1 cellular context compared by ENCODE assay signal in the genomic region with DNA sequence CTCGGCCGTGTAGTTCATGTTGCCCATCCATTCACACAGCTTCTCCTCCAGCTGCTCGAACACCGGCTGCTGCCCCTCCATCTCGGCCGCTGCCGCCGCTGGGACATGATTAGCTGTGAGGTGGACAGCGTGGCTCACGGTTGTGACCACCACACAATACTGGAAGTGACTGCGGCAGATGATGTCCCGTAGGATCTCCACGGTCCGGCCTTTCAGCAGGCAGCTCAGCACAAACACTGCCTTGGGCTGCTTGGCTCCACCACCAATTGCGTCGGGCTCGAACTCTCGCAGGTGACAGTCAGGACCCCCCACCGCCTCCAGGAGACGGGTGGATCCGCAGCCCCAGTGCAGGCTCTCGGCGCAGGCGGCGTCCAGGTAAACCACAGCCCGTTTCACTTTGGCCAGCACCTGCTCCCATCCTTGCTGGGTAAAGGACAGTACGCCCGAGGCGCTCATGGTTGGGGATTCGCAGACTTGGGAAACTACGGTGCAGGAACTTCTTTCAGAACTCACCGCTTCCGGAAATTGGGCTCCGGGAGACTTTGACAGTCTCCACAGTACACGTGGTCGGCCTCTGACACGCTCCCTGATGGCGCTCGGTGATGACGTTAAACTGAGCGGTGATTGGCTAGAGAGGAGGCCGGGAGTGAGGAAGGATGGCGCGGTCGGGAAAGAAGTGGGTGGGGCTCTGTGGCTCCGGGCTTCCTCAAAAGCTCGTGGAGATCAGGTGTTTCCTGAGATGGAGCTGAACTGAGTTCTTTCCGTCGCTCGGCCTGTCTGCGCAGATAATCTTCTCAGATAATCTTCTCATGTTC.
TF ChIP-seq lines count a peak whose summit lies in the region.

SCFD2 (minus strand) TSS at position 576 of the 815 bp plus-strand sequence.

TF ChIP-seq in K562, 482 proteins besides CTCF, POLR2A, EP300 and RAD21 (continued from another document and continues in another):
- no peak for TF ChIP-seq MBD1 (CRISPR knock-in tag; IDR thresholded peaks at IDR 0.05)
- peak; percentile 55 for TF ChIP-seq FOS (IDR thresholded peaks at IDR 0.05; ENCODE audit: extremely low read depth, insufficient read length)
- TF ChIP-seq DIDO1 (tag; IDR thresholded peaks at IDR 0.05; ENCODE audit: low read depth): peak; percentile 60; the same call in 1 of the 2 replicates
- TF ChIP-seq HDAC2 (IDR thresholded peaks at IDR 0.05): peak; percentile 97
- TF ChIP-seq, protein P1, sequence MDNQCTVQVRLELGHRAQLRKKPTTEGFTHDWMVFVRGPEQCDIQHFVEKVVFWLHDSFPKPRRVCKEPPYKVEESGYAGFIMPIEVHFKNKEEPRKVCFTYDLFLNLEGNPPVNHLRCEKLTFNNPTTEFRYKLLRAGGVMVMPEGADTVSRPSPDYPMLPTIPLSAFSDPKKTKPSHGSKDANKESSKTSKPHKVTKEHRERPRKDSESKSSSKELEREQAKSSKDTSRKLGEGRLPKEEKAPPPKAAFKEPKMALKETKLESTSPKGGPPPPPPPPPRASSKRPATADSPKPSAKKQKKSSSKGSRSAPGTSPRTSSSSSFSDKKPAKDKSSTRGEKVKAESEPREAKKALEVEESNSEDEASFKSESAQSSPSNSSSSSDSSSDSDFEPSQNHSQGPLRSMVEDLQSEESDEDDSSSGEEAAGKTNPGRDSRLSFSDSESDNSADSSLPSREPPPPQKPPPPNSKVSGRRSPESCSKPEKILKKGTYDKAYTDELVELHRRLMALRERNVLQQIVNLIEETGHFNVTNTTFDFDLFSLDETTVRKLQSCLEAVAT (IDR thresholded peaks at IDR 0.05): peak in 1 of 2 experiments; percentile 69; a peak in 1 of 4 replicates
- no peak for TF ChIP-seq SMARCA5 (IDR thresholded peaks at IDR 0.05)
- TF ChIP-seq DPF2 (IDR thresholded peaks at IDR 0.05): peak; percentile 74
- TF ChIP-seq MTA1 (IDR thresholded peaks at IDR 0.05; ENCODE audit: borderline replicate concordance): peak; percentile 98
- no peak for TF ChIP-seq MECOM (CRISPR knock-in tag; IDR thresholded peaks at IDR 0.05)
- TF ChIP-seq UBTF (IDR thresholded peaks at IDR 0.05; ENCODE audit: borderline replicate concordance in 1 of 2, low read depth in 2 of 2, low read length in 2 of 2): 0 out of 4 replicates have a peak, but pooled peaks of 1 of the 2 experiments have one; percentile 22
- peak; percentile 55; the same call in 1 of the 2 replicates for TF ChIP-seq VEZF1 (CRISPR knock-in tag; IDR thresholded peaks at IDR 0.05)
- TF ChIP-seq TARDBP (IDR thresholded peaks at IDR 0.05): no peak
- TF ChIP-seq, protein P2, sequence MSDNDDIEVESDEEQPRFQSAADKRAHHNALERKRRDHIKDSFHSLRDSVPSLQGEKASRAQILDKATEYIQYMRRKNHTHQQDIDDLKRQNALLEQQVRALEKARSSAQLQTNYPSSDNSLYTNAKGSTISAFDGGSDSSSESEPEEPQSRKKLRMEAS (CRISPR knock-in tag; IDR thresholded peaks at IDR 0.05): peak; percentile 98
- TF ChIP-seq ATF6 (CRISPR knock-in tag; IDR thresholded peaks at IDR 0.05): 0 out of 2 replicates have a peak, but pooled peaks have one; percentile 64
- TF ChIP-seq ZNF551 (CRISPR knock-in tag; IDR thresholded peaks at IDR 0.05): no peak
- TF ChIP-seq ELF1 (tag; IDR thresholded peaks at IDR 0.05): peak; percentile 95
- TF ChIP-seq TAF1 (IDR thresholded peaks at IDR 0.05; ENCODE audit: control insufficient read depth, extremely low read depth, insufficient read depth, low read length, severe bottlenecking): peak; percentile 44
- peak; percentile 78 for TF ChIP-seq KDM5B (IDR thresholded peaks at IDR 0.05; ENCODE audit: insufficient replicate concordance, low read depth, low read length)
- TF ChIP-seq RBBP5 (IDR thresholded peaks at IDR 0.05; ENCODE audit: borderline replicate concordance, insufficient read depth, low read length, poor library complexity, severe bottlenecking): peak; percentile 85
- peak; percentile 54 for TF ChIP-seq ASH1L (IDR thresholded peaks at IDR 0.05; ENCODE audit: borderline replicate concordance, low read depth, partially characterized antibody)
- TF ChIP-seq GATA2 (CRISPR knock-in tag; IDR thresholded peaks at IDR 0.05): peak; percentile 39; the same call in 1 of the 2 replicates
- TF ChIP-seq JUND (IDR thresholded peaks at IDR 0.05; ENCODE audit: borderline replicate concordance, low read depth, low read length): peak; percentile 75
- TF ChIP-seq JUND (tag; IDR thresholded peaks at IDR 0.05; ENCODE audit: borderline replicate concordance, low read depth, low read length): no peak; the same call in 2 of the 3 replicates
- TF ChIP-seq, protein P3, sequence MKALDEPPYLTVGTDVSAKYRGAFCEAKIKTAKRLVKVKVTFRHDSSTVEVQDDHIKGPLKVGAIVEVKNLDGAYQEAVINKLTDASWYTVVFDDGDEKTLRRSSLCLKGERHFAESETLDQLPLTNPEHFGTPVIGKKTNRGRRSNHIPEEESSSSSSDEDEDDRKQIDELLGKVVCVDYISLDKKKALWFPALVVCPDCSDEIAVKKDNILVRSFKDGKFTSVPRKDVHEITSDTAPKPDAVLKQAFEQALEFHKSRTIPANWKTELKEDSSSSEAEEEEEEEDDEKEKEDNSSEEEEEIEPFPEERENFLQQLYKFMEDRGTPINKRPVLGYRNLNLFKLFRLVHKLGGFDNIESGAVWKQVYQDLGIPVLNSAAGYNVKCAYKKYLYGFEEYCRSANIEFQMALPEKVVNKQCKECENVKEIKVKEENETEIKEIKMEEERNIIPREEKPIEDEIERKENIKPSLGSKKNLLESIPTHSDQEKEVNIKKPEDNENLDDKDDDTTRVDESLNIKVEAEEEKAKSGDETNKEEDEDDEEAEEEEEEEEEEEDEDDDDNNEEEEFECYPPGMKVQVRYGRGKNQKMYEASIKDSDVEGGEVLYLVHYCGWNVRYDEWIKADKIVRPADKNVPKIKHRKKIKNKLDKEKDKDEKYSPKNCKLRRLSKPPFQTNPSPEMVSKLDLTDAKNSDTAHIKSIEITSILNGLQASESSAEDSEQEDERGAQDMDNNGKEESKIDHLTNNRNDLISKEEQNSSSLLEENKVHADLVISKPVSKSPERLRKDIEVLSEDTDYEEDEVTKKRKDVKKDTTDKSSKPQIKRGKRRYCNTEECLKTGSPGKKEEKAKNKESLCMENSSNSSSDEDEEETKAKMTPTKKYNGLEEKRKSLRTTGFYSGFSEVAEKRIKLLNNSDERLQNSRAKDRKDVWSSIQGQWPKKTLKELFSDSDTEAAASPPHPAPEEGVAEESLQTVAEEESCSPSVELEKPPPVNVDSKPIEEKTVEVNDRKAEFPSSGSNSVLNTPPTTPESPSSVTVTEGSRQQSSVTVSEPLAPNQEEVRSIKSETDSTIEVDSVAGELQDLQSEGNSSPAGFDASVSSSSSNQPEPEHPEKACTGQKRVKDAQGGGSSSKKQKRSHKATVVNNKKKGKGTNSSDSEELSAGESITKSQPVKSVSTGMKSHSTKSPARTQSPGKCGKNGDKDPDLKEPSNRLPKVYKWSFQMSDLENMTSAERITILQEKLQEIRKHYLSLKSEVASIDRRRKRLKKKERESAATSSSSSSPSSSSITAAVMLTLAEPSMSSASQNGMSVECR (CRISPR knock-in tag; IDR thresholded peaks at IDR 0.05): peak; percentile 100
- peak; percentile 24 for TF ChIP-seq CCNT2 (IDR thresholded peaks at IDR 0.05; ENCODE audit: borderline replicate concordance, extremely low read depth, insufficient read length, low read depth, low read length)
- peak; percentile 70 for TF ChIP-seq HNRNPLL (IDR thresholded peaks at IDR 0.05; ENCODE audit: low read depth, low read length, poor library complexity, severe bottlenecking)
- peak; percentile 99 for TF ChIP-seq TGIF2 (CRISPR knock-in tag; IDR thresholded peaks at IDR 0.05)
- TF ChIP-seq LEF1 (IDR thresholded peaks at IDR 0.05): 0 out of 2 replicates have a peak, but pooled peaks have one; percentile 37
- TF ChIP-seq, protein P4, sequence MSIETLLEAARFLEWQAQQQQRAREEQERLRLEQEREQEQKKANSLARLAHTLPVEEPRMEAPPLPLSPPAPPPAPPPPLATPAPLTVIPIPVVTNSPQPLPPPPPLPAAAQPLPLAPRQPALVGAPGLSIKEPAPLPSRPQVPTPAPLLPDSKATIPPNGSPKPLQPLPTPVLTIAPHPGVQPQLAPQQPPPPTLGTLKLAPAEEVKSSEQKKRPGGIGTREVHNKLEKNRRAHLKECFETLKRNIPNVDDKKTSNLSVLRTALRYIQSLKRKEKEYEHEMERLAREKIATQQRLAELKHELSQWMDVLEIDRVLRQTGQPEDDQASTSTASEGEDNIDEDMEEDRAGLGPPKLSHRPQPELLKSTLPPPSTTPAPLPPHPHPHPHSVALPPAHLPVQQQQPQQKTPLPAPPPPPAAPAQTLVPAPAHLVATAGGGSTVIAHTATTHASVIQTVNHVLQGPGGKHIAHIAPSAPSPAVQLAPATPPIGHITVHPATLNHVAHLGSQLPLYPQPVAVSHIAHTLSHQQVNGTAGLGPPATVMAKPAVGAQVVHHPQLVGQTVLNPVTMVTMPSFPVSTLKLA (conservative IDR thresholded peaks at IDR 0.05): peak; percentile 100
- no peak for TF ChIP-seq HNRNPH1 (optimal IDR thresholded peaks at IDR 0.05; ENCODE audit: low read depth, low read length)
- peak; percentile 47; the same call in 1 of the 2 replicates for TF ChIP-seq CHD2 (IDR thresholded peaks at IDR 0.05; ENCODE audit: low read depth, low read length)
- peak; percentile 43; the same call in 1 of the 2 replicates for TF ChIP-seq GABPB1 (CRISPR knock-in tag; IDR thresholded peaks at IDR 0.05)
- peak; percentile 65; the same call in 1 of the 2 replicates for TF ChIP-seq ZNF395 (CRISPR knock-in tag; IDR thresholded peaks at IDR 0.05)
- no peak for TF ChIP-seq ZSCAN32 (CRISPR knock-in tag; IDR thresholded peaks at IDR 0.05)
- peak; percentile 99 for TF ChIP-seq SAP30 (IDR thresholded peaks at IDR 0.05; ENCODE audit: borderline replicate concordance, insufficient read depth, low read depth, low read length, poor library complexity, severe bottlenecking)
- TF ChIP-seq NFYB (IDR thresholded peaks at IDR 0.05; ENCODE audit: extremely low read depth, insufficient read length): peak; percentile 21
- no peak for TF ChIP-seq HDAC6 (IDR thresholded peaks at IDR 0.05; ENCODE audit: low read depth, low read length)
